ENCODE assay signal across 15 cellular contexts in the genomic region with DNA sequence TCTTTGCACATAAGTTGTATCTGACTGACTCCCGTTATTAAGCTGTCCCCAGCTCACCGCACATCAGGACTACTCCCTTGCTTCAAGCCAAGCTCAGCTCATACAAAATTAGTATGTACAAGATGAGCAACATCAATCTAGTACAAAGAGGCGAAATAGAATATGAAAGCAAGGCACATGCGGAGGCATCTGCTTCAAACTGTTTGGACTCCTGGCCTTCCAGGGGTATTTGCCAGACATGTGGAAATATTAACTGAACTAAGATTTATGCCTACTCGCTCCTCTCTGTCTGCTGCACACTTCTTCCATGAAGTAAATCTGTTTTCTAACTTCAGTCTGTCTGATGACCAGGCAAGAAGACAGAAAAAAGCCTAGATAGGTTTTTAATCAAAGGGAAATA.
A peak's percentile ranks its signal among the peaks of the same experiment; 100 is the strongest.
DNase-seq lines count a peak whose midpoint lies in the region; ATAC-seq, FAIRE-seq and TF ChIP-seq lines count a peak whose summit lies in the region.
"Had no signal": no experiment of that assay in that cellular context is flagged by ENCODE, and none has a peak within 500 bp of the region (broad histone marks: within the 10 kb centered on the region; RNA-seq: fewer than 3 reads in every experiment).

No MANE protein-coding gene starts in this region.

- H3K79me1 ChIP-seq in neuronal stem cell (ENCODE audit: low read depth, low read length), result no peaks in the 10 kb centered on the region

- no peak overlapping the region for H3K4ac ChIP-seq in neuronal stem cell (ENCODE audit: low read length)

- H2AK5ac ChIP-seq in neuronal stem cell (ENCODE audit: low read depth, low read length), result no peak overlapping the region

- H3K27ac ChIP-seq in esophagus squamous epithelium, result peak overlapping the region; percentile 24 to 81 (median 72)
- peak overlapping the region; percentile 94 for H3K27ac ChIP-seq in right cardiac atrium (ENCODE audit: low read length)
- peak overlapping the region; percentile 50 to 62 (median 58) for H3K27ac ChIP-seq in sigmoid colon
- peak overlapping the region; percentile 42 for H3K27ac ChIP-seq in vagina
- no peak overlapping the region for H3K27ac ChIP-seq in neuronal stem cell (replicated peaks; ENCODE audit: low read length)

- H3K4me2 ChIP-seq in neuronal stem cell (ENCODE audit: insufficient read depth, low read length, poor library complexity, severe bottlenecking), result no peak overlapping the region

- no peak overlapping the region for H4K91ac ChIP-seq in neuronal stem cell (ENCODE audit: low read depth, low read length, poor library complexity)

- no peak overlapping the region for H2BK12ac ChIP-seq in neuronal stem cell (ENCODE audit: low read length)

- H3K9ac ChIP-seq in neuronal stem cell (ENCODE audit: low read depth, low read length, poor library complexity), result no peak overlapping the region

- WGBS in esophagus squamous epithelium, 2 donors, result 53 to 57% methylated on average over 5 of the region's 5 CpGs
- WGBS in right cardiac atrium, result 78% methylated on average over 5 of the region's 5 CpGs
- WGBS in sigmoid colon, 2 donors, result 77% methylated on average over 5 of the region's 5 CpGs
- no CpG with 5 or more reads among the region's 5 CpGs for WGBS in neuronal stem cell (ENCODE audit: extremely low coverage in 2 of 2, insufficient read length in 2 of 2, insufficient replicate concordance in 1 of 2), 2 donors

- H3K4me3 ChIP-seq in esophagus squamous epithelium (no peak overlapping the region), right cardiac atrium (ENCODE audit: low read length) (no peak overlapping the region), sigmoid colon (no peak overlapping the region), vagina (peak overlapping the region in 1 of 2 donors; percentile 2), neuronal stem cell (ENCODE audit: low read length in 2 of 2) (no peak overlapping the region)

- FAIRE-seq in GM12891 (lab: Jason Lieb, UNC), result no peak
- FAIRE-seq: bronchial epithelial cell had no signal

- no peak overlapping the region for H4K8ac ChIP-seq in neuronal stem cell (ENCODE audit: low read depth, low read length)

- H3K4me1 ChIP-seq in esophagus squamous epithelium, result peaks cover 0 to 8% (median 0%) of the 10 kb centered on the region in 3 donors
- H3K4me1 ChIP-seq in right cardiac atrium (ENCODE audit: control insufficient read depth, insufficient read depth, low read length), result no peaks in the 10 kb centered on the region
- H3K4me1 ChIP-seq in sigmoid colon, result no peaks in the 10 kb centered on the region
- H3K4me1 ChIP-seq in vagina, result peaks cover 16% of the 10 kb centered on the region
- no peaks in the 10 kb centered on the region for H3K4me1 ChIP-seq in neuronal stem cell (ENCODE audit: control insufficient read depth in 2 of 2, insufficient read depth in 1 of 2, low read depth in 1 of 2, low read length in 2 of 2)

- DNase-seq in esophagus squamous epithelium (lab: John Stamatoyannopoulos, UW) (no peak), right cardiac atrium (peak in 1 of 3 donors; percentile 19), sigmoid colon (peak; percentile 78), vagina (ENCODE audit: extremely low spot score in 2 of 2) (no peak), GM12891 (ENCODE audit: insufficient read length, low spot score) (no peak), neuronal stem cell (ENCODE audit: low spot score) (no peak)
- no peak for DNase-seq in activated naive CD4-positive, alpha-beta T cell treated with anti-CD3 and anti-CD28 coated beads, Interleukin-2, amount 50 U/mL, for 16 hours
- DNase-seq: activated CD4-positive, alpha-beta T cell treated with anti-CD3 and anti-CD28 coated beads for 1 hour; activated gamma-delta T cell; activated naive CD8-positive, alpha-beta T cell treated with anti-CD3 and anti-CD28 coated beads, Interleukin-2, amount 50 U/mL, for 24 hours; CD4-positive, alpha-beta memory T cell; NCI-H1694; NCI-H524 treated with DMSO at 0.1 percent for 48 hours had no signal

- H3K36me3 ChIP-seq in esophagus squamous epithelium (no peaks in the 10 kb centered on the region), sigmoid colon (no peaks in the 10 kb centered on the region), vagina (no peaks in the 10 kb centered on the region), neuronal stem cell (replicated peaks in 1 of 2; ENCODE audit: control insufficient read depth in 2 of 2, insufficient read depth in 2 of 2, low read length in 2 of 2) (no peaks in the 10 kb centered on the region)

- TF ChIP-seq POLR2A in esophagus squamous epithelium (IDR thresholded peaks at IDR 0.05) (no peak), sigmoid colon (IDR thresholded peaks at IDR 0.05) (no peak), vagina (IDR thresholded peaks at IDR 0.05) (no peak), GM12891 (IDR thresholded peaks at IDR 0.05; ENCODE audit: low read depth, low read length) (no peak)

- H2AFZ ChIP-seq in neuronal stem cell (ENCODE audit: low read length), result no peak overlapping the region

- H3K18ac ChIP-seq in neuronal stem cell (ENCODE audit: low read length), result no peak overlapping the region

- no peak overlapping the region for H2BK120ac ChIP-seq in neuronal stem cell (ENCODE audit: low read depth, low read length)

- TF ChIP-seq CTCF in esophagus squamous epithelium (IDR thresholded peaks at IDR 0.05) (no peak), sigmoid colon (IDR thresholded peaks at IDR 0.05) (no peak), vagina (IDR thresholded peaks at IDR 0.05) (no peak)

- ATAC-seq in right cardiac atrium, result peak in 1 of 2 donors; percentile 46
- ATAC-seq: activated naive CD8-positive, alpha-beta T cell treated with anti-CD3 and anti-CD28 coated beads, Interleukin-2, amount 50 U/mL, for 24 hours; HCT116 had no signal

- no peak overlapping the region for H2BK15ac ChIP-seq in neuronal stem cell (ENCODE audit: low read length)

- no peak overlapping the region for H2BK5ac ChIP-seq in neuronal stem cell (ENCODE audit: low read length)

- no peak overlapping the region for H3K14ac ChIP-seq in neuronal stem cell (ENCODE audit: low read length)

- H3K27me3 ChIP-seq in esophagus squamous epithelium, result no peaks in the 10 kb centered on the region
- H3K27me3 ChIP-seq in right cardiac atrium (ENCODE audit: control insufficient read depth, insufficient read depth), result no peaks in the 10 kb centered on the region
- no peaks in the 10 kb centered on the region for H3K27me3 ChIP-seq in sigmoid colon
- no peaks in the 10 kb centered on the region for H3K27me3 ChIP-seq in vagina
- H3K27me3 ChIP-seq in neuronal stem cell (ENCODE audit: control insufficient read depth in 3 of 3, insufficient read depth in 3 of 3, low read depth in 1 of 3, low read length in 3 of 3), result peaks cover 0 to 24% (median 0%) of the 10 kb centered on the region in 3 experiments

- H3K23ac ChIP-seq in neuronal stem cell (ENCODE audit: low read depth, low read length, poor library complexity), result no peak overlapping the region

- no peaks in the 10 kb centered on the region for H3K9me3 ChIP-seq in esophagus squamous epithelium
- no peaks in the 10 kb centered on the region for H3K9me3 ChIP-seq in right cardiac atrium (ENCODE audit: control insufficient read depth, low read length)
- H3K9me3 ChIP-seq in sigmoid colon, result no peaks in the 10 kb centered on the region
- H3K9me3 ChIP-seq in vagina, result no peaks in the 10 kb centered on the region
- H3K9me3 ChIP-seq in neuronal stem cell (replicated peaks in 1 of 2; ENCODE audit: control insufficient read depth in 2 of 2, insufficient read depth in 1 of 2, low read depth in 1 of 2, low read length in 2 of 2), result peaks cover 0 to 4% of the 10 kb centered on the region in 2 donors

- no peak for TF ChIP-seq EP300 in sigmoid colon (IDR thresholded peaks at IDR 0.05)

- intact Hi-C loops in esophagus squamous epithelium (cut with DNase I) (no loop called here), right cardiac atrium (cut with DNase I) (no loop called here), sigmoid colon (cut with DNase I) (no loop called here), vagina (cut with DNase I) (no loop called here)

TF ChIP-seq in GM12891, 5 proteins besides CTCF, POLR2A, EP300 and RAD21:
- no peak for TF ChIP-seq TAF1 (IDR thresholded peaks at IDR 0.05; ENCODE audit: low read depth, low read length)
- TF ChIP-seq POU2F2 (IDR thresholded peaks at IDR 0.05; ENCODE audit: low read depth, low read length), result no peak
- no peak for TF ChIP-seq POLR2AphosphoS5 (IDR thresholded peaks at IDR 0.05; ENCODE audit: low read depth, low read length)
- TF ChIP-seq SPI1 (IDR thresholded peaks at IDR 0.05; ENCODE audit: low read depth, low read length), result no peak
- no peak for TF ChIP-seq PAX5 (IDR thresholded peaks at IDR 0.05; ENCODE audit: insufficient read depth, low read length, severe bottlenecking)
TF ChIP-seq in GM12891: peak in this region for 0.
